Comparison of ENCODE assay signal across 1 cellular context in genomic region chr14:32078794-32079663, GRCh38.
TF ChIP-seq lines count a peak whose summit lies in the region.

No MANE protein-coding gene starts in this region.

TF ChIP-seq in HepG2, 621 proteins besides CTCF, POLR2A, EP300 and RAD21 (continued from another document and continues in another):
- TF ChIP-seq, protein P1, sequence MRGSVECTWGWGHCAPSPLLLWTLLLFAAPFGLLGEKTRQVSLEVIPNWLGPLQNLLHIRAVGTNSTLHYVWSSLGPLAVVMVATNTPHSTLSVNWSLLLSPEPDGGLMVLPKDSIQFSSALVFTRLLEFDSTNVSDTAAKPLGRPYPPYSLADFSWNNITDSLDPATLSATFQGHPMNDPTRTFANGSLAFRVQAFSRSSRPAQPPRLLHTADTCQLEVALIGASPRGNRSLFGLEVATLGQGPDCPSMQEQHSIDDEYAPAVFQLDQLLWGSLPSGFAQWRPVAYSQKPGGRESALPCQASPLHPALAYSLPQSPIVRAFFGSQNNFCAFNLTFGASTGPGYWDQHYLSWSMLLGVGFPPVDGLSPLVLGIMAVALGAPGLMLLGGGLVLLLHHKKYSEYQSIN (CRISPR knock-in tag; IDR thresholded peaks at IDR 0.05; ENCODE audit: borderline replicate concordance), result no peak
- TF ChIP-seq RNF2 (conservative IDR thresholded peaks at IDR 0.05; ENCODE audit: low read depth) (no peak), ZNF281 (CRISPR knock-in tag; IDR thresholded peaks at IDR 0.05; ENCODE audit: borderline replicate concordance) (no peak), ZNF782 (CRISPR knock-in tag; IDR thresholded peaks at IDR 0.05; ENCODE audit: borderline replicate concordance) (no peak), TSC22D2 (CRISPR knock-in tag; IDR thresholded peaks at IDR 0.05; ENCODE audit: borderline replicate concordance) (no peak), ZSCAN30 (CRISPR knock-in tag; IDR thresholded peaks at IDR 0.05) (no peak), ZNF296 (CRISPR knock-in tag; conservative IDR thresholded peaks at IDR 0.05) (no peak), ZSCAN12 (CRISPR knock-in tag; IDR thresholded peaks at IDR 0.05) (no peak), ATF7 (IDR thresholded peaks at IDR 0.05) (no peak), ATF7 (CRISPR knock-in tag; IDR thresholded peaks at IDR 0.05) (no peak), CEBPZ (IDR thresholded peaks at IDR 0.05; ENCODE audit: low read length) (no peak), ZBTB39 (CRISPR knock-in tag; IDR thresholded peaks at IDR 0.05) (no peak), ZKSCAN8 (CRISPR knock-in tag; IDR thresholded peaks at IDR 0.05; ENCODE audit: borderline replicate concordance) (peak; percentile 36; the same call in 1 of the 2 replicates), ZNF264 (CRISPR knock-in tag; IDR thresholded peaks at IDR 0.05) (peak; percentile 81; the same call in 1 of the 2 replicates), CHD2 (IDR thresholded peaks at IDR 0.05; ENCODE audit: low read depth, low read length) (no peak), ISX (CRISPR knock-in tag; conservative IDR thresholded peaks at IDR 0.05) (peak; percentile 69; the same call in 1 of the 2 replicates), TARDBP (CRISPR knock-in tag; IDR thresholded peaks at IDR 0.05) (no peak), SNAPC4 (CRISPR knock-in tag; IDR thresholded peaks at IDR 0.05) (no peak), ZFAT (CRISPR knock-in tag; conservative IDR thresholded peaks at IDR 0.05) (no peak), ZFP90 (CRISPR knock-in tag; IDR thresholded peaks at IDR 0.05; ENCODE audit: borderline replicate concordance) (no peak)
- TF ChIP-seq, protein P2, sequence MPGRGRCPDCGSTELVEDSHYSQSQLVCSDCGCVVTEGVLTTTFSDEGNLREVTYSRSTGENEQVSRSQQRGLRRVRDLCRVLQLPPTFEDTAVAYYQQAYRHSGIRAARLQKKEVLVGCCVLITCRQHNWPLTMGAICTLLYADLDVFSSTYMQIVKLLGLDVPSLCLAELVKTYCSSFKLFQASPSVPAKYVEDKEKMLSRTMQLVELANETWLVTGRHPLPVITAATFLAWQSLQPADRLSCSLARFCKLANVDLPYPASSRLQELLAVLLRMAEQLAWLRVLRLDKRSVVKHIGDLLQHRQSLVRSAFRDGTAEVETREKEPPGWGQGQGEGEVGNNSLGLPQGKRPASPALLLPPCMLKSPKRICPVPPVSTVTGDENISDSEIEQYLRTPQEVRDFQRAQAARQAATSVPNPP (CRISPR knock-in tag; IDR thresholded peaks at IDR 0.05), result no peak
- TF ChIP-seq, protein P3, sequence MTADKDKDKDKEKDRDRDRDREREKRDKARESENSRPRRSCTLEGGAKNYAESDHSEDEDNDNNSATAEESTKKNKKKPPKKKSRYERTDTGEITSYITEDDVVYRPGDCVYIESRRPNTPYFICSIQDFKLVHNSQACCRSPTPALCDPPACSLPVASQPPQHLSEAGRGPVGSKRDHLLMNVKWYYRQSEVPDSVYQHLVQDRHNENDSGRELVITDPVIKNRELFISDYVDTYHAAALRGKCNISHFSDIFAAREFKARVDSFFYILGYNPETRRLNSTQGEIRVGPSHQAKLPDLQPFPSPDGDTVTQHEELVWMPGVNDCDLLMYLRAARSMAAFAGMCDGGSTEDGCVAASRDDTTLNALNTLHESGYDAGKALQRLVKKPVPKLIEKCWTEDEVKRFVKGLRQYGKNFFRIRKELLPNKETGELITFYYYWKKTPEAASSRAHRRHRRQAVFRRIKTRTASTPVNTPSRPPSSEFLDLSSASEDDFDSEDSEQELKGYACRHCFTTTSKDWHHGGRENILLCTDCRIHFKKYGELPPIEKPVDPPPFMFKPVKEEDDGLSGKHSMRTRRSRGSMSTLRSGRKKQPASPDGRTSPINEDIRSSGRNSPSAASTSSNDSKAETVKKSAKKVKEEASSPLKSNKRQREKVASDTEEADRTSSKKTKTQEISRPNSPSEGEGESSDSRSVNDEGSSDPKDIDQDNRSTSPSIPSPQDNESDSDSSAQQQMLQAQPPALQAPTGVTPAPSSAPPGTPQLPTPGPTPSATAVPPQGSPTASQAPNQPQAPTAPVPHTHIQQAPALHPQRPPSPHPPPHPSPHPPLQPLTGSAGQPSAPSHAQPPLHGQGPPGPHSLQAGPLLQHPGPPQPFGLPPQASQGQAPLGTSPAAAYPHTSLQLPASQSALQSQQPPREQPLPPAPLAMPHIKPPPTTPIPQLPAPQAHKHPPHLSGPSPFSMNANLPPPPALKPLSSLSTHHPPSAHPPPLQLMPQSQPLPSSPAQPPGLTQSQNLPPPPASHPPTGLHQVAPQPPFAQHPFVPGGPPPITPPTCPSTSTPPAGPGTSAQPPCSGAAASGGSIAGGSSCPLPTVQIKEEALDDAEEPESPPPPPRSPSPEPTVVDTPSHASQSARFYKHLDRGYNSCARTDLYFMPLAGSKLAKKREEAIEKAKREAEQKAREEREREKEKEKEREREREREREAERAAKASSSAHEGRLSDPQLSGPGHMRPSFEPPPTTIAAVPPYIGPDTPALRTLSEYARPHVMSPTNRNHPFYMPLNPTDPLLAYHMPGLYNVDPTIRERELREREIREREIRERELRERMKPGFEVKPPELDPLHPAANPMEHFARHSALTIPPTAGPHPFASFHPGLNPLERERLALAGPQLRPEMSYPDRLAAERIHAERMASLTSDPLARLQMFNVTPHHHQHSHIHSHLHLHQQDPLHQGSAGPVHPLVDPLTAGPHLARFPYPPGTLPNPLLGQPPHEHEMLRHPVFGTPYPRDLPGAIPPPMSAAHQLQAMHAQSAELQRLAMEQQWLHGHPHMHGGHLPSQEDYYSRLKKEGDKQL (CRISPR knock-in tag; IDR thresholded peaks at IDR 0.05; ENCODE audit: low read depth), result no peak
- TF ChIP-seq, protein P4, sequence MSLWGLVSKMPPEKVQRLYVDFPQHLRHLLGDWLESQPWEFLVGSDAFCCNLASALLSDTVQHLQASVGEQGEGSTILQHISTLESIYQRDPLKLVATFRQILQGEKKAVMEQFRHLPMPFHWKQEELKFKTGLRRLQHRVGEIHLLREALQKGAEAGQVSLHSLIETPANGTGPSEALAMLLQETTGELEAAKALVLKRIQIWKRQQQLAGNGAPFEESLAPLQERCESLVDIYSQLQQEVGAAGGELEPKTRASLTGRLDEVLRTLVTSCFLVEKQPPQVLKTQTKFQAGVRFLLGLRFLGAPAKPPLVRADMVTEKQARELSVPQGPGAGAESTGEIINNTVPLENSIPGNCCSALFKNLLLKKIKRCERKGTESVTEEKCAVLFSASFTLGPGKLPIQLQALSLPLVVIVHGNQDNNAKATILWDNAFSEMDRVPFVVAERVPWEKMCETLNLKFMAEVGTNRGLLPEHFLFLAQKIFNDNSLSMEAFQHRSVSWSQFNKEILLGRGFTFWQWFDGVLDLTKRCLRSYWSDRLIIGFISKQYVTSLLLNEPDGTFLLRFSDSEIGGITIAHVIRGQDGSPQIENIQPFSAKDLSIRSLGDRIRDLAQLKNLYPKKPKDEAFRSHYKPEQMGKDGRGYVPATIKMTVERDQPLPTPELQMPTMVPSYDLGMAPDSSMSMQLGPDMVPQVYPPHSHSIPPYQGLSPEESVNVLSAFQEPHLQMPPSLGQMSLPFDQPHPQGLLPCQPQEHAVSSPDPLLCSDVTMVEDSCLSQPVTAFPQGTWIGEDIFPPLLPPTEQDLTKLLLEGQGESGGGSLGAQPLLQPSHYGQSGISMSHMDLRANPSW (CRISPR knock-in tag; IDR thresholded peaks at IDR 0.05; ENCODE audit: borderline replicate concordance), result no peak
- TF ChIP-seq, protein P5, sequence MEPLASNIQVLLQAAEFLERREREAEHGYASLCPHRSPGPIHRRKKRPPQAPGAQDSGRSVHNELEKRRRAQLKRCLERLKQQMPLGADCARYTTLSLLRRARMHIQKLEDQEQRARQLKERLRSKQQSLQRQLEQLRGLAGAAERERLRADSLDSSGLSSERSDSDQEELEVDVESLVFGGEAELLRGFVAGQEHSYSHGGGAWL (CRISPR knock-in tag; IDR thresholded peaks at IDR 0.05), result no peak
